ENCODE assay signal across 1 cellular context in genomic region chr6:37302086-37302686, GRCh38.
TF ChIP-seq lines count a peak whose summit lies in the region.

No MANE protein-coding gene starts in this region.

TF ChIP-seq in K562, 482 proteins besides CTCF, POLR2A, EP300 and RAD21 (continued from another document and continues in another):
- TF ChIP-seq HINFP (tag; conservative IDR thresholded peaks at IDR 0.05; ENCODE audit: low read depth) (peak; percentile 74; the same call in 1 of the 2 replicates), MYBL2 (IDR thresholded peaks at IDR 0.05; ENCODE audit: low read depth) (no peak; the same call in 1 of the 2 replicates), MYBL2 (CRISPR knock-in tag; IDR thresholded peaks at IDR 0.05; ENCODE audit: borderline replicate concordance) (no peak), CEBPB (tag; IDR thresholded peaks at IDR 0.05) (peak; percentile 91), MCM5 (IDR thresholded peaks at IDR 0.05; ENCODE audit: low read depth) (no peak), ZNF354B (CRISPR knock-in tag; IDR thresholded peaks at IDR 0.05) (peak; percentile 92), THAP12 (CRISPR knock-in tag; IDR thresholded peaks at IDR 0.05) (no peak), ATF1 (CRISPR knock-in tag; IDR thresholded peaks at IDR 0.05) (no peak), ATF1 (tag; IDR thresholded peaks at IDR 0.05) (peak; percentile 74), NR2F6 (CRISPR knock-in tag; IDR thresholded peaks at IDR 0.05) (no peak), CUX1 (CRISPR knock-in tag; IDR thresholded peaks at IDR 0.05) (peak; percentile 91), ARID3A (IDR thresholded peaks at IDR 0.05; ENCODE audit: borderline replicate concordance, low read depth, low read length) (peak; percentile 85), ZNF143 (CRISPR knock-in tag; IDR thresholded peaks at IDR 0.05) (no peak), NFIX (CRISPR knock-in tag; IDR thresholded peaks at IDR 0.05; ENCODE audit: low read depth) (no peak), SPI1 (IDR thresholded peaks at IDR 0.05; ENCODE audit: borderline replicate concordance, low read depth, low read length) (no peak), ZNF217 (CRISPR knock-in tag; IDR thresholded peaks at IDR 0.05) (no peak), ZNF395 (CRISPR knock-in tag; IDR thresholded peaks at IDR 0.05) (peak; percentile 99), ZNF444 (CRISPR knock-in tag; IDR thresholded peaks at IDR 0.05) (peak; percentile 86), BRF1 (IDR thresholded peaks at IDR 0.05; ENCODE audit: borderline replicate concordance, extremely low read depth, insufficient read length) (no peak), DIDO1 (tag; IDR thresholded peaks at IDR 0.05; ENCODE audit: low read depth) (peak; percentile 68; the same call in 1 of the 2 replicates), ZFP36 (IDR thresholded peaks at IDR 0.05; ENCODE audit: low read depth, low read length, partially characterized antibody) (peak; percentile 35), E2F3 (CRISPR knock-in tag; IDR thresholded peaks at IDR 0.05) (peak; percentile 79; the same call in 1 of the 2 replicates), RNF219 (CRISPR knock-in tag; IDR thresholded peaks at IDR 0.05) (0 out of 2 replicates have a peak, but pooled peaks have one; percentile 29), ZNF23 (CRISPR knock-in tag; IDR thresholded peaks at IDR 0.05) (peak; percentile 84), SMARCC2 (IDR thresholded peaks at IDR 0.05; ENCODE audit: low read depth) (peak; percentile 99), FOXJ2 (tag; IDR thresholded peaks at IDR 0.05) (peak; percentile 91), PHB2 (IDR thresholded peaks at IDR 0.05; ENCODE audit: low read depth) (peak; percentile 98), DNMT1 (IDR thresholded peaks at IDR 0.05) (no peak), PPARD (CRISPR knock-in tag; IDR thresholded peaks at IDR 0.05) (no peak), SAFB (IDR thresholded peaks at IDR 0.05; ENCODE audit: borderline replicate concordance, low read depth, low read length) (no peak), CAMTA2 (CRISPR knock-in tag; conservative IDR thresholded peaks at IDR 0.05) (no peak), UBTF (IDR thresholded peaks at IDR 0.05; ENCODE audit: borderline replicate concordance in 1 of 2, low read depth in 2 of 2, low read length in 2 of 2) (0 out of 4 replicates have a peak, but pooled peaks of 1 of the 2 experiments have one; percentile 51)
